ENCODE assay signal across 11 cellular contexts in genomic region chr6:30912746-30913520, GRCh38. TPM values are rescaled to one million over a fixed set of nuclear protein-coding genes. Genes with fewer than 3 reads are reported as not detected.
A peak's percentile ranks its signal among the peaks of the same experiment; 100 is the strongest.
DNase-seq lines count a peak whose midpoint lies in the region; ATAC-seq, FAIRE-seq and TF ChIP-seq lines count a peak whose summit lies in the region.
"Had no signal": no experiment of that assay in that cellular context is flagged by ENCODE, and none has a peak within 500 bp of the region (broad histone marks: within the 10 kb centered on the region; RNA-seq: fewer than 3 reads in every experiment).

No MANE protein-coding gene starts in this region.

- H3K4me3 ChIP-seq in heart left ventricle: peak overlapping the region in 3 of 12 donors; percentile 65 to 71 (median 70)

- DNase-seq in heart left ventricle: no peak
- no peak for DNase-seq in left cardiac atrium
- DNase-seq in naive thymus-derived CD8-positive, alpha-beta T cell: no peak
- DNase-seq in erythroblast (lab: John Stamatoyannopoulos, UW): no peak
- DNase-seq in D721Med (ENCODE audit: insufficient read length, low spot score): no peak
- DNase-seq: COR-L47; effector memory CD4-positive, alpha-beta T cell; Kasumi-1 had no signal

- TF ChIP-seq POLR2A in heart left ventricle (IDR thresholded peaks at IDR 0.05): no peak
- TF ChIP-seq POLR2A in erythroblast (IDR thresholded peaks at IDR 0.05; ENCODE audit: low read length): no peak

- H3K36me3 ChIP-seq in heart left ventricle: peaks cover 0 to 46% (median 38%) of the 10 kb centered on the region in 9 donors

- H3K36me3 Mint-ChIP-seq in naive thymus-derived CD8-positive, alpha-beta T cell: peaks cover 0 to 44% (median 16%) of the 10 kb centered on the region in 3 donors

- peak overlapping the region; percentile 86 to 97 (median 95) for H3K4me3 Mint-ChIP-seq in naive thymus-derived CD8-positive, alpha-beta T cell

- H3K4me1 ChIP-seq in heart left ventricle: peaks cover 0 to 40% (median 28%) of the 10 kb centered on the region in 12 donors

- POLR2A ChIA-PET in naive thymus-derived CD8-positive, alpha-beta T cell (lab: Charles Lee): interaction anchor here (0.9 to 3.3 kb wide), 5 partner anchors 28 to 173 kb away, joined by 3 to 22 read pairs (median 9); partner anchors contain the start of gene DDR1

- no peak for FAIRE-seq in D721Med (lab: Jason Lieb, UNC)

- H3K27ac ChIP-seq in heart left ventricle (peak overlapping the region in 11 of 12 donors; percentile 91 to 98 (median 93)), cingulate gyrus (ENCODE audit: low read depth, low read length) (peak overlapping the region; percentile 35)

- H3K27me3 Mint-ChIP-seq in naive thymus-derived CD8-positive, alpha-beta T cell: no peaks in the 10 kb centered on the region

- no peaks in the 10 kb centered on the region for H3K9me3 ChIP-seq in heart left ventricle

- ATAC-seq in heart left ventricle (no peak), left cardiac atrium (no peak), GM21423 (IDR thresholded peaks at IDR 0.05; ENCODE audit: unreplicated experiment) (no peak), HG03442 (IDR thresholded peaks at IDR 0.05; ENCODE audit: unreplicated experiment) (no peak)
- ATAC-seq in naive thymus-derived CD8-positive, alpha-beta T cell: no peak

- peaks cover 30 to 61% (median 47%) of the 10 kb centered on the region in 4 donors for H3K4me1 Mint-ChIP-seq in naive thymus-derived CD8-positive, alpha-beta T cell

- WGBS in heart left ventricle, 4 donors: 80 to 93% (median 88%) methylated on average over 8 of the region's 8 CpGs

- H3K9me3 Mint-ChIP-seq in naive thymus-derived CD8-positive, alpha-beta T cell: no peaks in the 10 kb centered on the region

- H3K27ac Mint-ChIP-seq in naive thymus-derived CD8-positive, alpha-beta T cell: peak overlapping the region in 8 of 10 donors; percentile 50 to 92 (median 76)

- intact Hi-C loops in heart left ventricle (cut with DNase I) (loop anchor here in 2 of 10 donors (10.0 kb wide), 2 partner anchors 132 to 282 kb away; no protein-coding TSS in a partner anchor), left cardiac atrium (cut with DNase I) (no loop called here)

- TF ChIP-seq CTCF in heart left ventricle (IDR thresholded peaks at IDR 0.05): no peak
- no peak for TF ChIP-seq CTCF in D721Med (IDR thresholded peaks at IDR 0.05; ENCODE audit: insufficient read depth, missing control alignments)

- no peaks in the 10 kb centered on the region for H3K27me3 ChIP-seq in heart left ventricle

RNA-seq across cellular contexts. Expression of gene VARS2, which starts 1.1 kb away (rescaled TPM):
- total RNA-seq in heart left ventricle (10 to 100 TPM; 10.7 to 28.5 (median 18.8) TPM), left cardiac atrium (10 to 100 TPM; 14.0 to 18.7 TPM)
- 10 to 100 TPM; 12.1 to 19.7 TPM for polyA plus RNA-seq in heart left ventricle
- total RNA-seq in naive thymus-derived CD8-positive, alpha-beta T cell: 10 to 100 TPM; 41.4 to 53.7 TPM
- 10 to 100 TPM; 14.1 to 16.3 (median 14.5) TPM for polyA plus RNA-seq in naive thymus-derived CD8-positive, alpha-beta T cell

RNA-seq across cellular contexts. Expression of gene GTF2H4, which starts 4.9 kb away (rescaled TPM):
- 10 to 100 TPM in 7 of 9 donors, 1 to 10 TPM in 2; 4.2 to 19.9 (median 14.5) TPM for total RNA-seq in heart left ventricle
- 10 to 100 TPM; 14.7 to 22.4 TPM for polyA plus RNA-seq in heart left ventricle
- total RNA-seq in left cardiac atrium: 10 to 100 TPM; 24.4 to 25.3 TPM
- 10 to 100 TPM; 30.0 to 33.9 TPM for total RNA-seq in naive thymus-derived CD8-positive, alpha-beta T cell
- polyA plus RNA-seq in naive thymus-derived CD8-positive, alpha-beta T cell: 1 to 10 TPM; 5.1 to 8.3 (median 6.3) TPM

RNA-seq across cellular contexts. Expression of gene SFTA2, which starts 19.0 kb away (rescaled TPM):
- total RNA-seq in heart left ventricle: not detected
- not detected for polyA plus RNA-seq in heart left ventricle
- not detected for total RNA-seq in left cardiac atrium
- total RNA-seq in naive thymus-derived CD8-positive, alpha-beta T cell: not detected
- under 1 TPM in 1 of 3 donors, not detected in 2; 0.30 TPM for polyA plus RNA-seq in naive thymus-derived CD8-positive, alpha-beta T cell

RNA-seq across cellular contexts. Expression of gene MUCL3, which starts 27.8 kb away (rescaled TPM):
- total RNA-seq in heart left ventricle (under 1 TPM in 1 of 9 donors, not detected in 8; 0.11 TPM), left cardiac atrium (not detected)
- polyA plus RNA-seq in heart left ventricle: under 1 TPM in 1 of 2 donors, not detected in 1; 0.03 TPM
- not detected for total RNA-seq in naive thymus-derived CD8-positive, alpha-beta T cell
- polyA plus RNA-seq in naive thymus-derived CD8-positive, alpha-beta T cell: not detected

RNA-seq across cellular contexts. Expression of gene DDR1, which starts 28.6 kb away (rescaled TPM):
- 10 to 100 TPM; 18.0 to 50.0 (median 38.4) TPM for total RNA-seq in heart left ventricle
- polyA plus RNA-seq in heart left ventricle: 10 to 100 TPM; 11.8 to 14.1 TPM
- total RNA-seq in left cardiac atrium: 10 to 100 TPM; 58.4 to 60.2 TPM
- 10 to 100 TPM; 19.8 to 22.8 TPM for total RNA-seq in naive thymus-derived CD8-positive, alpha-beta T cell
- 1 to 10 TPM in 2 of 3 donors, under 1 TPM in 1; 0.57 to 5.4 (median 1.5) TPM for polyA plus RNA-seq in naive thymus-derived CD8-positive, alpha-beta T cell
